20 cellular contexts compared by ENCODE assay signal in the genomic region with DNA sequence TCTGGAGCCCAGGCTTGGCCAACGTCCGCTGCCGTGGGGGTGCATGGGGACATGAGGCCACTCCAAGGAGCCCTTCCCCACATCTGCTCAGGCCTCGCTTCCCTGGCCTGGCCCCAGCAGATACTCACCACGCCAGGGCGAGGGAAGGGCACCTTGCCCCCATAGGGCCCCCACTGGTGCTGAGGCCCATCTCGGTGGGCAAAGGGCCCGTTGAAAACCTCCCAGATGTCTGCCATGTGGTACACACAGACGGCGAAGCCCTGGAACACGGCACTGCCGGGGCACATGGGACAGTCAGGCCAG. TPM values are rescaled to one million over a fixed set of nuclear protein-coding genes. Genes with fewer than 3 reads are reported as not detected.
DNase-seq lines count a peak whose midpoint lies in the region; ATAC-seq and TF ChIP-seq lines count a peak whose summit lies in the region.
"Had no signal": no experiment of that assay in that cellular context is flagged by ENCODE, and none has a peak within 500 bp of the region (broad histone marks: within the 10 kb centered on the region; RNA-seq: fewer than 3 reads in every experiment).

No MANE protein-coding gene starts in this region.

- H3K27ac Mint-ChIP-seq in endodermal cell: no peak overlapping the region

- H2BK12ac ChIP-seq in neuronal stem cell (ENCODE audit: low read length): no peak overlapping the region

- no peak overlapping the region for H3K4ac ChIP-seq in neuronal stem cell (ENCODE audit: low read length)

- H3K9me3 ChIP-seq in WERI-Rb-1 (ENCODE audit: severe bottlenecking): no peaks in the 10 kb centered on the region
- H3K9me3 ChIP-seq in endodermal cell (ENCODE audit: control insufficient read depth, low read length): no peaks in the 10 kb centered on the region
- H3K9me3 ChIP-seq in neuronal stem cell (replicated peaks in 1 of 2; ENCODE audit: control insufficient read depth in 2 of 2, insufficient read depth in 1 of 2, low read depth in 1 of 2, low read length in 2 of 2): no peaks in the 10 kb centered on the region
- H3K9me3 ChIP-seq in subcutaneous abdominal adipose tissue (ENCODE audit: control insufficient read depth in 5 of 5, low read length in 5 of 5): no peaks in the 10 kb centered on the region
- H3K9me3 ChIP-seq: BE2C had no signal

- H3K14ac ChIP-seq in neuronal stem cell (ENCODE audit: low read length): no peak overlapping the region

- peak overlapping the region; percentile 17 for H4K8ac ChIP-seq in neuronal stem cell (ENCODE audit: low read depth, low read length)

- no peak overlapping the region for H2BK5ac ChIP-seq in neuronal stem cell (ENCODE audit: low read length)

- TF ChIP-seq CTCF in WERI-Rb-1 (IDR thresholded peaks at IDR 0.05; ENCODE audit: low read depth, low read length) (no peak), endodermal cell (conservative IDR thresholded peaks at IDR 0.05) (no peak), RWPE1 (conservative IDR thresholded peaks at IDR 0.05; ENCODE audit: low read depth) (no peak)

- H4K91ac ChIP-seq in neuronal stem cell (ENCODE audit: low read depth, low read length, poor library complexity): no peak overlapping the region

- peak overlapping the region; percentile 85 for H2BK15ac ChIP-seq in neuronal stem cell (ENCODE audit: low read length)

- POLR2A ChIA-PET in HEK293T (lab: Yijun Ruan, JAX): no interaction called here
- POLR2A ChIA-PET in RWPE1 (lab: Yijun Ruan, JAX; ENCODE audit: low non-redundant PET): no interaction called here

- no peak overlapping the region for H3K4me2 ChIP-seq in neuronal stem cell (ENCODE audit: insufficient read depth, low read length, poor library complexity, severe bottlenecking)

- CTCF ChIA-PET in HEK293T (lab: Yijun Ruan, JAX) (no interaction called here), RWPE1 (lab: Yijun Ruan, JAX) (no interaction called here)

- H3K9me3 Mint-ChIP-seq in endodermal cell: no peaks in the 10 kb centered on the region

- no peak overlapping the region for H3K27ac ChIP-seq in WERI-Rb-1
- H3K27ac ChIP-seq in endodermal cell (ENCODE audit: low read depth, low read length): no peak overlapping the region
- H3K27ac ChIP-seq in neuronal stem cell (replicated peaks; ENCODE audit: low read length): no peak overlapping the region
- H3K27ac ChIP-seq in subcutaneous abdominal adipose tissue (ENCODE audit: low read depth, low read length): peak overlapping the region; percentile 42
- H3K27ac ChIP-seq in RWPE1: no peak overlapping the region
- H3K27ac ChIP-seq: SK-N-MC had no signal

- H3K4me1 ChIP-seq in endodermal cell (ENCODE audit: control insufficient read depth, insufficient read depth, low read length): no peaks in the 10 kb centered on the region
- peaks cover 0 to 15% of the 10 kb centered on the region in 2 donors for H3K4me1 ChIP-seq in neuronal stem cell (ENCODE audit: control insufficient read depth in 2 of 2, insufficient read depth in 1 of 2, low read depth in 1 of 2, low read length in 2 of 2)
- H3K4me1 ChIP-seq in subcutaneous abdominal adipose tissue (ENCODE audit: control insufficient read depth in 5 of 5, insufficient read depth in 5 of 5, low read length in 5 of 5): peaks cover 21 to 100% (median 97%) of the 10 kb centered on the region in 5 donors
- H3K4me1 ChIP-seq: BE2C had no signal

- H3K27me3 Mint-ChIP-seq in endodermal cell (ENCODE audit: insufficient read depth): no peaks in the 10 kb centered on the region

- H3K79me1 ChIP-seq in neuronal stem cell (ENCODE audit: low read depth, low read length): no peaks in the 10 kb centered on the region

- no peak for ATAC-seq in HG02610 (IDR thresholded peaks at IDR 0.05; ENCODE audit: unreplicated experiment)
- ATAC-seq: PC-3 had no signal

- H3K4me3 Mint-ChIP-seq in endodermal cell: no peak overlapping the region

- 94 to 99% methylated on average over 10 to 12 of the region's 12 CpGs for WGBS in endodermal cell (ENCODE audit: insufficient coverage in 1 of 2, insufficient read length in 1 of 2), 2 experiments
- WGBS in neuronal stem cell (ENCODE audit: extremely low coverage in 2 of 2, insufficient read length in 2 of 2, insufficient replicate concordance in 1 of 2), 2 donors: no CpG with 5 or more reads among the region's 12 CpGs

- H3K23ac ChIP-seq in neuronal stem cell (ENCODE audit: low read depth, low read length, poor library complexity): peak overlapping the region; percentile 85

- DNase-seq in WERI-Rb-1: peak; percentile 4
- peak; percentile 30 for DNase-seq in endodermal cell
- DNase-seq in neuronal stem cell (ENCODE audit: low spot score): no peak
- no peak for DNase-seq in HEK293T (ENCODE audit: extremely low spot score)
- no peak for DNase-seq in RWPE1 (ENCODE audit: low spot score)
- DNase-seq: BE2C, EL, GF-D8, Kasumi-1, NCI-H1417 treated with DMSO at 0.1 percent for 48 hours, NCI-H187, NCI-H446, NCI-H526, PC-3, SHP77 treated with DMSO at 0.1 percent for 48 hours had no signal

- H3K36me3 Mint-ChIP-seq in endodermal cell (ENCODE audit: low read depth): no peaks in the 10 kb centered on the region

- no peak overlapping the region for H3K18ac ChIP-seq in neuronal stem cell (ENCODE audit: low read length)

- no peak overlapping the region for H2AK5ac ChIP-seq in neuronal stem cell (ENCODE audit: low read depth, low read length)

- H3K9ac ChIP-seq in endodermal cell (ENCODE audit: extremely low read depth, low read length, poor library complexity, severe bottlenecking): no peak overlapping the region
- peak overlapping the region; percentile 44 for H3K9ac ChIP-seq in neuronal stem cell (ENCODE audit: low read depth, low read length, poor library complexity)
- peak overlapping the region in 1 of 5 donors; percentile 2 for H3K9ac ChIP-seq in subcutaneous abdominal adipose tissue (ENCODE audit: low read length in 5 of 5)

- H3K4me3 ChIP-seq in WERI-Rb-1 (ENCODE audit: low read depth, low read length): no peak overlapping the region
- H3K4me3 ChIP-seq in endodermal cell (ENCODE audit: low read length): no peak overlapping the region
- H3K4me3 ChIP-seq in neuronal stem cell (ENCODE audit: low read length in 2 of 2): no peak overlapping the region
- peak overlapping the region in 3 of 5 donors; percentile 7 to 91 (median 22) for H3K4me3 ChIP-seq in subcutaneous abdominal adipose tissue (ENCODE audit: low read depth in 1 of 5, low read length in 5 of 5)
- H3K4me3 ChIP-seq: SK-N-MC had no signal

- no peak overlapping the region for H2BK120ac ChIP-seq in neuronal stem cell (ENCODE audit: low read depth, low read length)

- H3K4me1 Mint-ChIP-seq in endodermal cell: peaks cover 2% of the 10 kb centered on the region

- H2AFZ ChIP-seq in neuronal stem cell (ENCODE audit: low read length): no peak overlapping the region

- H3K36me3 ChIP-seq in WERI-Rb-1: no peaks in the 10 kb centered on the region
- no peaks in the 10 kb centered on the region for H3K36me3 ChIP-seq in endodermal cell (ENCODE audit: control insufficient read depth, insufficient read depth, low read length)
- H3K36me3 ChIP-seq in neuronal stem cell (replicated peaks in 1 of 2; ENCODE audit: control insufficient read depth in 2 of 2, insufficient read depth in 2 of 2, low read length in 2 of 2): no peaks in the 10 kb centered on the region
- peaks cover 0 to 65% (median 51%) of the 10 kb centered on the region in 5 donors for H3K36me3 ChIP-seq in subcutaneous abdominal adipose tissue (ENCODE audit: control insufficient read depth in 5 of 5, insufficient read depth in 5 of 5, low read length in 5 of 5)
- H3K36me3 ChIP-seq: BE2C had no signal

- no peaks in the 10 kb centered on the region for H3K27me3 ChIP-seq in WERI-Rb-1 (ENCODE audit: insufficient read depth, low read depth, severe bottlenecking)
- H3K27me3 ChIP-seq in endodermal cell (ENCODE audit: control insufficient read depth, insufficient read depth, low read length, poor library complexity, severe bottlenecking): no peaks in the 10 kb centered on the region
- H3K27me3 ChIP-seq in neuronal stem cell (ENCODE audit: control insufficient read depth in 3 of 3, insufficient read depth in 3 of 3, low read depth in 1 of 3, low read length in 3 of 3): peaks cover 0 to 45% (median 0%) of the 10 kb centered on the region in 3 experiments
- H3K27me3 ChIP-seq in subcutaneous abdominal adipose tissue (ENCODE audit: control insufficient read depth in 5 of 5, insufficient read depth in 4 of 5, low read length in 5 of 5): no peaks in the 10 kb centered on the region
- H3K27me3 ChIP-seq: BE2C had no signal

TF ChIP-seq in HEK293T, 16 proteins besides CTCF, POLR2A, EP300 and RAD21:
- TF ChIP-seq, protein P1, sequence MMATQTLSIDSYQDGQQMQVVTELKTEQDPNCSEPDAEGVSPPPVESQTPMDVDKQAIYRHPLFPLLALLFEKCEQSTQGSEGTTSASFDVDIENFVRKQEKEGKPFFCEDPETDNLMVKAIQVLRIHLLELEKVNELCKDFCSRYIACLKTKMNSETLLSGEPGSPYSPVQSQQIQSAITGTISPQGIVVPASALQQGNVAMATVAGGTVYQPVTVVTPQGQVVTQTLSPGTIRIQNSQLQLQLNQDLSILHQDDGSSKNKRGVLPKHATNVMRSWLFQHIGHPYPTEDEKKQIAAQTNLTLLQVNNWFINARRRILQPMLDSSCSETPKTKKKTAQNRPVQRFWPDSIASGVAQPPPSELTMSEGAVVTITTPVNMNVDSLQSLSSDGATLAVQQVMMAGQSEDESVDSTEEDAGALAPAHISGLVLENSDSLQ (IDR thresholded peaks at IDR 0.05): no peak
- no peak for TF ChIP-seq SUZ12 (IDR thresholded peaks at IDR 0.05)
- TF ChIP-seq ARNT (IDR thresholded peaks at IDR 0.05): no peak
- TF ChIP-seq HDGF (IDR thresholded peaks at IDR 0.05; ENCODE audit: borderline replicate concordance): no peak
- TF ChIP-seq FOXA1 (IDR thresholded peaks at IDR 0.05): no peak

RNA-seq across cellular contexts. Expression of a gene that starts 4.7 kb away (rescaled TPM):
- total RNA-seq in endodermal cell: 1 to 10 TPM; 2.5 to 8.6 TPM
- polyA plus RNA-seq in endodermal cell (2013, experiment 1 of 2): 1.9 TPM
- polyA plus RNA-seq in endodermal cell (2013, experiment 2 of 2): 1.5 TPM
- polyA plus RNA-seq in neuronal stem cell (2013, experiment 1 of 2): 0.77 TPM
- 0.87 TPM for polyA plus RNA-seq in neuronal stem cell (2013, experiment 2 of 2)
- total RNA-seq: A673 had no signal

RNA-seq across cellular contexts. Expression of a gene that starts 13.6 kb away (rescaled TPM):
- total RNA-seq in endodermal cell: 10 to 100 TPM; 44.8 to 64.6 TPM
- 30.4 TPM for polyA plus RNA-seq in endodermal cell (2013, experiment 1 of 2)
- polyA plus RNA-seq in endodermal cell (2013, experiment 2 of 2): 36.1 TPM
- polyA plus RNA-seq in neuronal stem cell (2013, experiment 1 of 2): 7.4 TPM
- 6.4 TPM for polyA plus RNA-seq in neuronal stem cell (2013, experiment 2 of 2)
- total RNA-seq: A673, RPMI7951 had no signal

RNA-seq across cellular contexts. Expression of a gene that starts 15.2 kb away (rescaled TPM):
- total RNA-seq in endodermal cell: 100 to 1,000 TPM; 151 to 156 TPM
- polyA plus RNA-seq in endodermal cell (2013, experiment 1 of 2): 124 TPM
- 99.4 TPM for polyA plus RNA-seq in endodermal cell (2013, experiment 2 of 2)
- polyA plus RNA-seq in neuronal stem cell (2013, experiment 1 of 2): 58.8 TPM
- polyA plus RNA-seq in neuronal stem cell (2013, experiment 2 of 2): 58.4 TPM

RNA-seq across cellular contexts. Expression of a gene that starts 29.7 kb away (rescaled TPM):
- 10 to 100 TPM; 10.9 to 12.7 TPM for total RNA-seq in endodermal cell
- 15.3 TPM for polyA plus RNA-seq in endodermal cell (2013, experiment 1 of 2)
- polyA plus RNA-seq in endodermal cell (2013, experiment 2 of 2): 17.0 TPM
- polyA plus RNA-seq in neuronal stem cell (2013, experiment 1 of 2): 23.3 TPM
- polyA plus RNA-seq in neuronal stem cell (2013, experiment 2 of 2): 25.3 TPM

RNA-seq across cellular contexts. Expression of a gene that starts 30.4 kb away (rescaled TPM):
- 100 to 1,000 TPM in 1 of 2 donors, 10 to 100 TPM in 1; 94.5 to 100 TPM for total RNA-seq in endodermal cell
- 80.1 TPM for polyA plus RNA-seq in endodermal cell (2013, experiment 1 of 2)
- polyA plus RNA-seq in endodermal cell (2013, experiment 2 of 2): 71.0 TPM
- 52.3 TPM for polyA plus RNA-seq in neuronal stem cell (2013, experiment 1 of 2)
- 51.8 TPM for polyA plus RNA-seq in neuronal stem cell (2013, experiment 2 of 2)

Comparison
In these comparisons a context has a peak if more than half of its experiments do, and no peak if none do; other contexts are left out.
1. DNase-seq: peak in WERI-Rb-1 (single experiment) and endodermal cell (single experiment); none in neuronal stem cell (single experiment), HEK293T (single experiment) and RWPE1 (single experiment).
2. H3K4me3 ChIP-seq: peak in subcutaneous abdominal adipose tissue (3 of 5); none in WERI-Rb-1 (single experiment), endodermal cell (single experiment) and neuronal stem cell (0 of 2).